2 cellular contexts compared by ENCODE assay signal in genomic region chr13:114071441-114071840, GRCh38.
TF ChIP-seq lines count a peak whose summit lies in the region.

No MANE protein-coding gene starts in this region.

TF ChIP-seq in IMR-90, 13 proteins besides CTCF, POLR2A, EP300 and RAD21:
- TF ChIP-seq SMC3 (IDR thresholded peaks at IDR 0.05; ENCODE audit: low read depth, low read length) (no peak), ELK1 (IDR thresholded peaks at IDR 0.05; ENCODE audit: borderline replicate concordance, low read depth, low read length) (no peak), MAZ (IDR thresholded peaks at IDR 0.05; ENCODE audit: borderline replicate concordance, low read depth, low read length) (no peak), BHLHE40 (IDR thresholded peaks at IDR 0.05; ENCODE audit: low read depth, low read length) (no peak), NFE2L2 (IDR thresholded peaks at IDR 0.05; ENCODE audit: low read depth, low read length) (no peak), RFX5 (IDR thresholded peaks at IDR 0.05; ENCODE audit: low read depth, low read length) (no peak), CEBPB (IDR thresholded peaks at IDR 0.05; ENCODE audit: low read depth, low read length) (no peak), FOS (IDR thresholded peaks at IDR 0.05; ENCODE audit: low read depth, low read length) (no peak), MAFK (IDR thresholded peaks at IDR 0.05; ENCODE audit: low read depth, low read length) (no peak), MXI1 (IDR thresholded peaks at IDR 0.05; ENCODE audit: borderline replicate concordance, low read depth, low read length) (no peak), RCOR1 (IDR thresholded peaks at IDR 0.05; ENCODE audit: insufficient replicate concordance, low read length) (no peak), CHD1 (IDR thresholded peaks at IDR 0.05; ENCODE audit: low read depth, low read length) (no peak)
- TF ChIP-seq, protein P1, sequence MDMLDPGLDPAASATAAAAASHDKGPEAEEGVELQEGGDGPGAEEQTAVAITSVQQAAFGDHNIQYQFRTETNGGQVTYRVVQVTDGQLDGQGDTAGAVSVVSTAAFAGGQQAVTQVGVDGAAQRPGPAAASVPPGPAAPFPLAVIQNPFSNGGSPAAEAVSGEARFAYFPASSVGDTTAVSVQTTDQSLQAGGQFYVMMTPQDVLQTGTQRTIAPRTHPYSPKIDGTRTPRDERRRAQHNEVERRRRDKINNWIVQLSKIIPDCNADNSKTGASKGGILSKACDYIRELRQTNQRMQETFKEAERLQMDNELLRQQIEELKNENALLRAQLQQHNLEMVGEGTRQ (IDR thresholded peaks at IDR 0.05; ENCODE audit: low read depth, low read length) = no peak

TF ChIP-seq in endothelial cell of umbilical vein, 7 proteins besides CTCF, POLR2A, EP300 and RAD21:
- TF ChIP-seq MAX (IDR thresholded peaks at IDR 0.05; ENCODE audit: insufficient read depth, insufficient read length) = no peak
- TF ChIP-seq GATA2 (IDR thresholded peaks at IDR 0.05; ENCODE audit: insufficient read depth, insufficient read length, low read depth, low read length) = no peak
- TF ChIP-seq FOS (IDR thresholded peaks at IDR 0.05; ENCODE audit: borderline replicate concordance, insufficient read depth, low read length) = no peak
- no peak for TF ChIP-seq JUN (IDR thresholded peaks at IDR 0.05; ENCODE audit: borderline replicate concordance, insufficient read depth, insufficient read length, low read depth)
- TF ChIP-seq POLR2AphosphoS5 (IDR thresholded peaks at IDR 0.05; ENCODE audit: insufficient read depth, low read depth, low read length) = no peak
- TF ChIP-seq MYC (IDR thresholded peaks at IDR 0.05; ENCODE audit: low read depth, low read length) = no peak
- no peak for TF ChIP-seq EZH2 (IDR thresholded peaks at IDR 0.05; ENCODE audit: borderline replicate concordance, low read depth, low read length, severe bottlenecking)
